In the genomic region with DNA sequence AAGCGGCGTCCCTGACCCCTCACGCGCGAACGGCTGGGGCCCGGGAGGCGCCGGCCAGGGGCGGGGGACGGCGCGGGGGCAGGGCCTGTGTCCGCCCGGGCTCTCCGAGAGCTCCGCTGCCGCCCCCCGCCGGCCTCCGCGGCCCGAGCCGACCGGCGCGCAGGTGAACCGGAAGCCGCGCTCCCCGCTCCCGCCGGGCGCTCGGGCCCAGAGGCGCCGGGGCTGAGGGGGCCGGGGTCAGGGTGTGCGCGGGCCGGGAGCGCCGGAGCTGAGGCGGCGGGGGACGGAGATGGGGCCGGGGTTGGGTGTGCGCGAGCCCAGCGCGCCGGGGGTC, we compare ENCODE assay signal across 8 cellular contexts. TPM values are rescaled to one million over a fixed set of nuclear protein-coding genes. Genes with fewer than 3 reads are reported as not detected.
A peak's percentile ranks its signal among the peaks of the same experiment; 100 is the strongest.
DNase-seq lines count a peak whose midpoint lies in the region; ATAC-seq, FAIRE-seq and TF ChIP-seq lines count a peak whose summit lies in the region.

No MANE protein-coding gene starts in this region.

- no TSS peak for BruUV-seq in K562 (replicated peaks; lab: Mats Ljungman, UMichigan)

- intact Hi-C loops in activated CD4-positive, alpha-beta T cell treated with anti-CD3 and anti-CD28 coated beads for 36 hours (cut with DNase I, micrococcal nuclease) = loop anchor here in 1 of 2 experiments (1.0 to 5.0 kb wide), 6 partner anchors 40 to 608 kb away; partner anchors contain the start of genes ABCB9 and DIABLO
- intact Hi-C loops in K562 (cut with micrococcal nuclease) = no loop called here

- no peaks in the 10 kb centered on the region for H3K9me1 ChIP-seq in K562 (ENCODE audit: control insufficient read depth, insufficient read depth, low read length)

- peaks cover 2% of the 10 kb centered on the region; the same call in 2 of the 3 replicates for H3K36me3 ChIP-seq in K562 (ENCODE audit: control insufficient read depth, insufficient read depth, low read length)
- H3K36me3 ChIP-seq in kidney epithelial cell (ENCODE audit: control insufficient read depth, insufficient read depth, low read length) = no peaks in the 10 kb centered on the region

- H3K4me1 Mint-ChIP-seq in activated CD4-positive, alpha-beta T cell treated with anti-CD3 and anti-CD28 coated beads for 36 hours = peaks cover 36% of the 10 kb centered on the region

- TF ChIP-seq CTCF in LNCaP clone FGC (IDR thresholded peaks at IDR 0.05; ENCODE audit: control insufficient read depth, extremely low read depth, insufficient read depth) = 0 out of 2 replicates have a peak, but pooled peaks have one; percentile 11
- no peak for TF ChIP-seq CTCF in K562 (IDR thresholded peaks at IDR 0.05 in 2 of 3, conservative IDR thresholded peaks at IDR 0.05 in 1 of 3; ENCODE audit: insufficient read depth in 2 of 3, low read depth in 1 of 3, low read length in 3 of 3)
- TF ChIP-seq CTCF in kidney epithelial cell (IDR thresholded peaks at IDR 0.05; ENCODE audit: insufficient read depth, low read length, poor library complexity, severe bottlenecking) = no peak

- ATAC-seq in activated CD4-positive, alpha-beta T cell treated with anti-CD3 and anti-CD28 coated beads for 36 hours = peak; percentile 45
- peak; percentile 69 for ATAC-seq in K562
- peak; percentile 57 for ATAC-seq in stimulated activated naive CD8-positive, alpha-beta T cell treated with anti-CD3 and anti-CD28 coated beads, Interleukin-15, Interleukin-2, amounts not matched to agents 100 U/mL and 50 U/mL, for 24 hours

- H3K4me1 ChIP-seq in K562 (replicated peaks in 1 of 2; ENCODE audit: control insufficient read depth in 2 of 2, insufficient read depth in 2 of 2, low read length in 2 of 2) = peaks cover 21 to 26% of the 10 kb centered on the region in 2 experiments

- FAIRE-seq in K562 (lab: Jason Lieb, UNC) = no peak

- TF ChIP-seq EP300 in K562 (IDR thresholded peaks at IDR 0.05; ENCODE audit: low read length) = no peak

- H3K79me2 ChIP-seq in K562 (ENCODE audit: control insufficient read depth, insufficient read depth, low read length) = peaks cover 19% of the 10 kb centered on the region

- H2AFZ ChIP-seq in K562 (ENCODE audit: low read depth, low read length) = peak overlapping the region; percentile 63

- peak overlapping the region; percentile 56 to 92; a peak in 3 of 4 replicates for H3K9ac ChIP-seq in K562 (ENCODE audit: insufficient read depth in 1 of 2, low read depth in 2 of 2, low read length in 2 of 2)

- peak overlapping the region; percentile 67 for H3K4me3 ChIP-seq in LNCaP clone FGC (ENCODE audit: low read depth, low read length)
- peak overlapping the region; percentile 60 for H3K4me3 ChIP-seq in K562
- H3K4me3 ChIP-seq in kidney epithelial cell (ENCODE audit: low read depth, low read length) = peak overlapping the region; percentile 78

- DNase-seq in activated CD4-positive, alpha-beta T cell treated with anti-CD3 and anti-CD28 coated beads for 36 hours = peak; percentile 49
- DNase-seq in activated CD4-positive, alpha-beta T cell treated with anti-CD3 and anti-CD28 coated beads for 4 hours = no peak
- no peak for DNase-seq in LNCaP clone FGC (ENCODE audit: low read depth)
- peak; percentile 44 to 87 (median 80) for DNase-seq in K562 (ENCODE audit: extremely low read depth in 1 of 4, low spot score in 3 of 4)
- no peak for DNase-seq in kidney epithelial cell (ENCODE audit: low read depth)
- DNase-seq in stimulated activated naive CD8-positive, alpha-beta T cell treated with anti-CD3 and anti-CD28 coated beads, Interleukin-15, Interleukin-2, amounts not matched to agents 100 U/mL and 50 U/mL, for 24 hours = peak; percentile 48
- DNase-seq in GDM1 (lab: John Stamatoyannopoulos, UW) = no peak
- DNase-seq in NCI-H1694 (lab: John Stamatoyannopoulos, UW) = no peak

- 0% methylated on average over 1 of the region's 52 CpGs for WGBS in K562 (ENCODE audit: insufficient coverage, low coverage, missing lambda C conversion rate)

- H3K27ac Mint-ChIP-seq in activated CD4-positive, alpha-beta T cell treated with anti-CD3 and anti-CD28 coated beads for 36 hours = no peak overlapping the region

- TF ChIP-seq POLR2A in K562 (conservative IDR thresholded peaks at IDR 0.05) = no peak

- peak overlapping the region; percentile 50; the same call in 1 of the 3 replicates for H3K27ac ChIP-seq in K562 (ENCODE audit: extremely low read depth, low read depth, low read length)

- no peak for TF ChIP-seq RAD21 in K562 (CRISPR knock-in tag; conservative IDR thresholded peaks at IDR 0.05 in 1 of 2, IDR thresholded peaks at IDR 0.05 in 1 of 2)

- POLR2A ChIA-PET in activated CD4-positive, alpha-beta T cell treated with anti-CD3 and anti-CD28 coated beads for 36 hours (lab: Charles Lee) = no interaction called here
- POLR2A ChIA-PET in K562 (lab: Yijun Ruan, JAX) = interaction anchor here (0.6 to 1.5 kb wide), 3 partner anchors 16 to 983 kb away, joined by 3 to 4 read pairs (median 3); partner anchors contain the start of genes MPHOSPH9 and MTRFR

- H3K9me3 Mint-ChIP-seq in activated CD4-positive, alpha-beta T cell treated with anti-CD3 and anti-CD28 coated beads for 36 hours (ENCODE audit: low read depth) = no peaks in the 10 kb centered on the region

- H3K36me3 Mint-ChIP-seq in activated CD4-positive, alpha-beta T cell treated with anti-CD3 and anti-CD28 coated beads for 36 hours (ENCODE audit: low read depth) = peaks cover 2% of the 10 kb centered on the region

- peak overlapping the region; percentile 83; the same call in 1 of the 2 replicates for H3K4me2 ChIP-seq in K562 (ENCODE audit: insufficient read depth, low read length)

- peak overlapping the region; percentile 90 for H3K4me3 Mint-ChIP-seq in activated CD4-positive, alpha-beta T cell treated with anti-CD3 and anti-CD28 coated beads for 36 hours

- CTCF ChIA-PET in activated CD4-positive, alpha-beta T cell treated with anti-CD3 and anti-CD28 coated beads for 36 hours (lab: Charles Lee) = interaction anchor here (4.9 kb wide), 1 partner anchor 42 kb away, joined by 20 read pairs; no protein-coding TSS in a partner anchor
- CTCF ChIA-PET in K562 (lab: Yijun Ruan, JAX; ENCODE audit: low intra/inter-chr PET ratio) = interaction anchor here (0.8 kb wide), 1 partner anchor 42 kb away, joined by 3 read pairs; no protein-coding TSS in a partner anchor

- in situ Hi-C loops in K562 (cut with MboI) = no loop called here

- 0 out of 2 replicates have a peak, but pooled peaks cover 10% of the 10 kb centered on the region for H4K20me1 ChIP-seq in K562 (replicated peaks; ENCODE audit: control insufficient read depth, insufficient read depth, low read length)

- H3K27me3 ChIP-seq in K562 (ENCODE audit: control insufficient read depth in 2 of 2, insufficient read depth in 2 of 2, low read length in 2 of 2) (no peaks in the 10 kb centered on the region), kidney epithelial cell (ENCODE audit: control insufficient read depth, insufficient read depth, low read length) (no peaks in the 10 kb centered on the region)

- H3K27me3 Mint-ChIP-seq in activated CD4-positive, alpha-beta T cell treated with anti-CD3 and anti-CD28 coated beads for 36 hours = peaks cover 3% of the 10 kb centered on the region

- H3K9me3 ChIP-seq in K562 (replicated peaks; ENCODE audit: control insufficient read depth, insufficient read depth, low read depth, low read length) = no peaks in the 10 kb centered on the region

TF ChIP-seq in K562, 482 proteins besides CTCF, POLR2A, EP300 and RAD21 (continues in another document):
- TF ChIP-seq RBM17 (IDR thresholded peaks at IDR 0.05; ENCODE audit: borderline replicate concordance, low read depth, low read length) (no peak), RHOXF2B (CRISPR knock-in tag; conservative IDR thresholded peaks at IDR 0.05) (no peak), SRSF3 (IDR thresholded peaks at IDR 0.05; ENCODE audit: insufficient read depth, low read length) (no peak), BDP1 (IDR thresholded peaks at IDR 0.05; ENCODE audit: insufficient read depth, insufficient read length) (no peak), PTRF (tag; IDR thresholded peaks at IDR 0.05) (no peak), ZBTB7A (IDR thresholded peaks at IDR 0.05; ENCODE audit: borderline replicate concordance, control insufficient read depth, low read depth, low read length) (peak; percentile 79; the same call in 1 of the 2 replicates), ZNF184 (CRISPR knock-in tag; IDR thresholded peaks at IDR 0.05) (no peak), EGR1 (conservative IDR thresholded peaks at IDR 0.05) (no peak)
- TF ChIP-seq, protein P1, sequence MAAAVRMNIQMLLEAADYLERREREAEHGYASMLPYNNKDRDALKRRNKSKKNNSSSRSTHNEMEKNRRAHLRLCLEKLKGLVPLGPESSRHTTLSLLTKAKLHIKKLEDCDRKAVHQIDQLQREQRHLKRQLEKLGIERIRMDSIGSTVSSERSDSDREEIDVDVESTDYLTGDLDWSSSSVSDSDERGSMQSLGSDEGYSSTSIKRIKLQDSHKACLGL (CRISPR knock-in tag; IDR thresholded peaks at IDR 0.05; ENCODE audit: borderline replicate concordance, poor library complexity, severe bottlenecking) = no peak

RNA-seq across cellular contexts. Expression of gene HIP1R, which starts 0.4 kb away (rescaled TPM):
- 10 to 100 TPM; 17.1 to 20.9 TPM for total RNA-seq in activated CD4-positive, alpha-beta T cell treated with anti-CD3 and anti-CD28 coated beads for 36 hours
- 70.1 and 194 TPM in 2 replicates for total RNA-seq in K562 (2011; cell fraction: chromatin; rRNA removed; ENCODE audit: low replicate concordance)
- 103 and 109 TPM in 2 replicates for total RNA-seq in K562 (2011; cell fraction: nucleolus; rRNA removed)
- total RNA-seq in K562 (2011; cell fraction: nucleoplasm; rRNA removed) = 63.5 and 76.8 TPM in 2 replicates
- total RNA-seq in K562 (2014; rRNA removed) (29.2 and 30.4 TPM in 2 replicates), K562 (2014; rRNA removed; fragmentation: Illumina TruSeq; extraction: Trizol) (6.4 and 8.6 TPM in 2 replicates), K562 (2015; rRNA removed; fragmentation: Illumina TruSeq; extraction: Trizol) (12.0 and 13.2 TPM in 2 replicates), K562 (2021) (27.8 and 31.0 TPM in 2 replicates), kidney epithelial cell (86.5 and 108 TPM in 2 replicates)
- polyA plus RNA-seq in K562 (2011; rRNA removed) (14.2 and 17.2 TPM in 2 replicates), K562 (2014; fragmentation: Illumina TruSeq; extraction: Trizol) (21.7 and 33.6 TPM in 2 replicates), K562 (2014; fragmentation: Nextera tagmentation; extraction: Ambion mirVana) (under 1 TPM; 0.15 to 0.45 TPM), K562 (2014; rRNA removed) (27.0 and 29.1 TPM in 2 replicates)
- 8.8 and 22.2 TPM in 2 replicates for polyA plus RNA-seq in K562 (2011; cell fraction: cytosol; rRNA removed)
- polyA plus RNA-seq in K562 (2011; cell fraction: nucleus; rRNA removed) = 107 and 176 TPM in 2 replicates
- 15.6 and 30.3 TPM in 2 replicates for polyA plus RNA-seq in K562 (2012)
- 5.7 and 11.0 TPM in 2 replicates for polyA minus RNA-seq in K562 (2011; rRNA and poly(A)+ RNA removed)
- 6.4 and 7.5 TPM in 2 replicates for polyA minus RNA-seq in K562 (2011; cell fraction: cytosol; rRNA and poly(A)+ RNA removed)
- polyA minus RNA-seq in K562 (2011; cell fraction: nucleus; rRNA and poly(A)+ RNA removed) = 23.3 and 26.9 TPM in 2 replicates

Comparison
In these comparisons a context has a peak if more than half of its experiments do, and no peak if none do; other contexts are left out.
1. DNase-seq: peak in activated CD4-positive, alpha-beta T cell treated with anti-CD3 and anti-CD28 coated beads for 36 hours (single experiment), K562 (4 of 4) and stimulated activated naive CD8-positive, alpha-beta T cell treated with anti-CD3 and anti-CD28 coated beads, Interleukin-15, Interleukin-2, amounts not matched to agents 100 U/mL and 50 U/mL, for 24 hours (single experiment); none in activated CD4-positive, alpha-beta T cell treated with anti-CD3 and anti-CD28 coated beads for 4 hours (0 of 2), LNCaP clone FGC (single experiment), kidney epithelial cell (single experiment), GDM1 (single experiment) and NCI-H1694 (single experiment).
2. Peak in every context shown above with its lines, with median percentiles within 50 percentile points of each other: ATAC-seq and H3K4me3 ChIP-seq.